Comparison of ENCODE assay signal across 15 cellular contexts in genomic region chr19:10768369-10768768, GRCh38. TPM values are rescaled to one million over a fixed set of nuclear protein-coding genes. Genes with fewer than 3 reads are reported as not detected.
DNase-seq lines count a peak whose midpoint lies in the region; ATAC-seq and TF ChIP-seq lines count a peak whose summit lies in the region.
"Had no signal": no experiment of that assay in that cellular context is flagged by ENCODE, and none has a peak within 500 bp of the region (broad histone marks: within the 10 kb centered on the region; RNA-seq: fewer than 3 reads in every experiment).

No MANE protein-coding gene starts in this region.

- TF ChIP-seq POLR2A in body of pancreas (IDR thresholded peaks at IDR 0.05) (no peak), transverse colon (IDR thresholded peaks at IDR 0.05) (no peak)

- H3K4me1 Mint-ChIP-seq in naive B cell, result peaks cover 40 to 66% (median 48%) of the 10 kb centered on the region in 3 donors

- no peak for TF ChIP-seq EP300 in transverse colon (IDR thresholded peaks at IDR 0.05; ENCODE audit: low read depth)

- TF ChIP-seq CTCF in body of pancreas (IDR thresholded peaks at IDR 0.05) (no peak), transverse colon (IDR thresholded peaks at IDR 0.05) (no peak)

- H3K27ac Mint-ChIP-seq in naive B cell, result peak overlapping the region in 4 of 6 donors; percentile 30 to 84 (median 60)
- H3K27ac Mint-ChIP-seq: activated naive CD4-positive, alpha-beta T cell treated with anti-CD3 and anti-CD28 coated beads, Interleukin-2, amount 50 U/mL, for 24 hours had no signal

- peak overlapping the region in 2 of 8 donors; percentile 21 to 59 for H3K4me3 Mint-ChIP-seq in naive B cell
- H3K4me3 Mint-ChIP-seq: activated naive CD4-positive, alpha-beta T cell treated with anti-CD3 and anti-CD28 coated beads, Interleukin-2, amount 50 U/mL, for 24 hours had no signal

- H3K9me3 ChIP-seq in body of pancreas (no peaks in the 10 kb centered on the region), transverse colon (no peaks in the 10 kb centered on the region)
- H3K9me3 ChIP-seq: prostate gland, SK-N-SH had no signal

- H3K36me3 Mint-ChIP-seq in naive B cell, result peaks cover 7 to 8% of the 10 kb centered on the region in 2 donors

- ATAC-seq in Right ventricle myocardium superior (ENCODE audit: poor library complexity), result peak; percentile 18
- ATAC-seq in left cardiac atrium, result no peak
- ATAC-seq in body of pancreas, result no peak
- ATAC-seq in naive B cell (ENCODE audit: low read depth in 2 of 2), result no peak

- WGBS in body of pancreas, 2 donors, result 80 to 92% methylated on average over 10 to 11 of the region's 11 CpGs
- 90% methylated on average over 11 of the region's 11 CpGs; no CpG with 5 or more reads in 1 of the 2 donors for WGBS in transverse colon (ENCODE audit: low coverage in 1 of 2), 2 donors

- peaks cover 0 to 1% (median 0%) of the 10 kb centered on the region in 7 donors for H3K9me3 Mint-ChIP-seq in naive B cell
- H3K9me3 Mint-ChIP-seq: activated naive CD4-positive, alpha-beta T cell treated with anti-CD3 and anti-CD28 coated beads, Interleukin-2, amount 50 U/mL, for 24 hours had no signal

- H3K27ac ChIP-seq in body of pancreas (peak overlapping the region in 3 of 4 donors; percentile 50 to 75 (median 71)), transverse colon (peak overlapping the region in 3 of 4 donors; percentile 50 to 83 (median 72))

- H3K4me1 ChIP-seq in body of pancreas (peaks cover 72% of the 10 kb centered on the region), transverse colon (peaks cover 41 to 72% (median 63%) of the 10 kb centered on the region in 4 donors)

- intact Hi-C loops in Right ventricle myocardium superior (cut with DNase I) (loop anchor here (2.0 kb wide), 2 partner anchors 50 to 96 kb away; partner anchors contain the start of gene DNM2), left cardiac atrium (cut with DNase I) (loop anchor here (5.0 kb wide), 1 partner anchor 51 kb away; the partner anchor contains the start of gene DNM2 (in 2 of the 2)), body of pancreas (cut with DNase I) (loop anchor here (10.0 kb wide), 1 partner anchor 54 kb away; the partner anchor contains the start of gene DNM2), transverse colon (cut with DNase I; ENCODE audit: low total_unique reads) (no loop called here)

- no peaks in the 10 kb centered on the region for H3K27me3 ChIP-seq in body of pancreas
- H3K27me3 ChIP-seq in transverse colon, result no peaks in the 10 kb centered on the region

- DNase-seq in Right ventricle myocardium superior (peak; percentile 50), left cardiac atrium (no peak), body of pancreas (no peak), naive B cell (no peak), transverse colon (no peak), NCI-H774 (lab: John Stamatoyannopoulos, UW) (no peak), iPS-NIHi7 (ENCODE audit: extremely low spot score) (no peak), NCI-H345 (lab: John Stamatoyannopoulos, UW) (no peak)
- DNase-seq: KG1, NCI-H1092, NCI-H2107, NCI-H69, SK-N-SH had no signal

- in situ Hi-C loops in transverse colon (cut with MboI; ENCODE audit: low pct_ligation_motif_present in 1 of 4, low pct_unique_long_range_greater_than_20kb in 1 of 4, low sequenced_read_pairs in 3 of 4), result loop anchor here in 1 of 4 donors (10.0 kb wide), 1 partner anchor 54 kb away; the partner anchor contains the start of gene DNM2

- H3K4me3 ChIP-seq in body of pancreas (no peak overlapping the region), transverse colon (no peak overlapping the region)
- H3K4me3 ChIP-seq: prostate gland had no signal

- H3K27me3 Mint-ChIP-seq in naive B cell, result no peaks in the 10 kb centered on the region
- H3K27me3 Mint-ChIP-seq: activated naive CD4-positive, alpha-beta T cell treated with anti-CD3 and anti-CD28 coated beads, Interleukin-2, amount 50 U/mL, for 24 hours had no signal

- H3K36me3 ChIP-seq in body of pancreas (replicated peaks in 1 of 2; ENCODE audit: insufficient read depth in 1 of 2, low read depth in 2 of 2) (peaks cover 0 to 3% of the 10 kb centered on the region in 2 donors), transverse colon (peaks cover 0 to 6% (median under 1%) of the 10 kb centered on the region in 4 donors)
- H3K36me3 ChIP-seq: prostate gland had no signal

RNA-seq across cellular contexts. Expression of gene DNM2, which starts 50.5 kb away (rescaled TPM):
- total RNA-seq in Right ventricle myocardium superior (180 TPM), left cardiac atrium (100 to 1,000 TPM; 125 to 186 TPM), body of pancreas (100 to 1,000 TPM in 1 of 2 donors, 10 to 100 TPM in 1; 98.6 to 158 TPM), transverse colon (1,000 to 10,000 TPM in 1 of 4 donors, 100 to 1,000 TPM in 3; 469 to 1,152 (median 585) TPM)
- polyA plus RNA-seq in naive B cell (ENCODE audit: low read depth in 6 of 6), result 100 to 1,000 TPM in 1 of 6 donors, 10 to 100 TPM in 5; 53.6 to 111 (median 63.0) TPM
